ENCODE assay signal across 9 cellular contexts in the genomic region with DNA sequence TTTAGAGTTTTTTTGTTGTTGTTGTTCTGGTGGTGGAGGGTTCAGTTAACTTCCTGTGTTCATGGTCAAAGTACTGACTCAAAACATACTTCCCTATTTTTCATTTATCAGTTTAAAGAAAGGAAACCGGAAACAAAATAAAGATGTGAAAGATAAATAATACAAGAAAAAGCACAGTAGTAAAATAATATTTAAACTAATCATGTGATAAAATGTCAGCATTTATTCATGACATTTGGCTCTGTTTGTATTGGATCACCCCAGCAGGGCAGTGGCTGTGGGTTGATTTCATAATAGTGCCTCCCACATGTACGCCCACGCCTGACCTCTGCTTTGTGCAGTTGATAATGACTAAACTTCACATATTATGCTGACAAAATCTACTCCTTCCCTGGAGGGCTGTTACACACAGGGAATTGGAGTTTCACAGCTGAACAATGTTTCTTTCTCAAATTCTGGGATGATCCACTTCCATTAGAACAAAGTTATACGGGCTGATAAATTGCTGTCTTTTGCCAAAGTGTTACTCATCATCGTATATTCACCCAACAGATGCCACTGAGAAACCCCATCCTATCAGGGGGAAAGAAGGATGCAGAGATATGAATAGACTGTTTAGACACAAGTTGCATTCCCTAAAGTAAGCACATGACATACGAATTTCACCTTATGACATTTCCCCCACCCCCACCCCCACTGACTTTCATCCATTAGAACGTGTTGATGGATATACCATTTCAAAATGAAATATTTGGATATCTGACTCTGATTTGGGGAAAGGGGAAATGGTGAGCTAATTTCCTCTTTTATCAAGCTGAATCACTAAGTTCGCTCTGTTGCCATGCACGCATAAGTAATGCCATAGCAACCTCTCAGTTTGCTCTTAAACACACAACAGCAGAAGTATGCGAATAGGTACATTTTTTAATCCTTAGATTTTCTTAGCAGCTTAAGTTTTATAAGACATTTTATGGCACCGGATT. TPM values are rescaled to one million over a fixed set of nuclear protein-coding genes. Genes with fewer than 3 reads are reported as not detected.
DNase-seq lines count a peak whose midpoint lies in the region; ATAC-seq, FAIRE-seq and TF ChIP-seq lines count a peak whose summit lies in the region.
"Had no signal": no experiment of that assay in that cellular context is flagged by ENCODE, and none has a peak within 500 bp of the region (broad histone marks: within the 10 kb centered on the region; RNA-seq: fewer than 3 reads in every experiment).

No MANE protein-coding gene starts in this region.

- no peak overlapping the region for H3K27ac ChIP-seq in effector memory CD4-positive, alpha-beta T cell (ENCODE audit: insufficient read depth, low read length, poor library complexity, severe bottlenecking)

- FAIRE-seq in islet of Langerhans (lab: Jason Lieb, UNC) = peak; percentile 97
- FAIRE-seq: H1 had no signal

- no peaks in the 10 kb centered on the region for H3K36me3 ChIP-seq in effector memory CD4-positive, alpha-beta T cell (ENCODE audit: control insufficient read depth, insufficient read depth, low read length)

- H3K36me3 Mint-ChIP-seq in type B pancreatic cell = peaks cover 3% of the 10 kb centered on the region
- H3K36me3 Mint-ChIP-seq in activated T-cell treated with anti-CD3 and anti-CD28 coated beads, Interleukin-2, amount 50 U/mL, for 24 hours (ENCODE audit: low read depth) = no peaks in the 10 kb centered on the region

- H3K27me3 ChIP-seq in effector memory CD4-positive, alpha-beta T cell (replicated peaks; ENCODE audit: control insufficient read depth, insufficient read depth, low read length, poor library complexity, severe bottlenecking) = no peaks in the 10 kb centered on the region

- no peak overlapping the region for H3K4me3 ChIP-seq in effector memory CD4-positive, alpha-beta T cell (ENCODE audit: insufficient read depth, low read depth, low read length, poor library complexity, severe bottlenecking)

- DNase-seq in AG20443 (ENCODE audit: low spot score) (peak; percentile 41), UCSD-AML1 (lab: John Stamatoyannopoulos, UW; ENCODE audit: unreplicated experiment) (peak; percentile 21), type B pancreatic cell (ENCODE audit: extremely low spot score, unreplicated experiment) (no peak)
- DNase-seq in activated T-cell treated with anti-CD3 and anti-CD28 coated beads, Interleukin-2, amount 50 U/mL, for 24 hours = no peak
- no peak for DNase-seq in effector memory CD4-positive, alpha-beta T cell

- ATAC-seq in GM19351 (IDR thresholded peaks at IDR 0.05; ENCODE audit: unreplicated experiment) = peak; percentile 91
- peak; percentile 86 for ATAC-seq in HG03432 (IDR thresholded peaks at IDR 0.05; ENCODE audit: unreplicated experiment)

- no peaks in the 10 kb centered on the region for H3K27me3 Mint-ChIP-seq in type B pancreatic cell
- H3K27me3 Mint-ChIP-seq in activated T-cell treated with anti-CD3 and anti-CD28 coated beads, Interleukin-2, amount 50 U/mL, for 24 hours = peaks cover 39% of the 10 kb centered on the region

- no peaks in the 10 kb centered on the region for H3K9me3 ChIP-seq in effector memory CD4-positive, alpha-beta T cell (ENCODE audit: control insufficient read depth, low read length)

- H3K4me3 Mint-ChIP-seq in type B pancreatic cell = peak overlapping the region; percentile 32
- no peak overlapping the region for H3K4me3 Mint-ChIP-seq in activated T-cell treated with anti-CD3 and anti-CD28 coated beads, Interleukin-2, amount 50 U/mL, for 24 hours

- H3K27ac Mint-ChIP-seq in type B pancreatic cell = peak overlapping the region; percentile 41
- no peak overlapping the region for H3K27ac Mint-ChIP-seq in activated T-cell treated with anti-CD3 and anti-CD28 coated beads, Interleukin-2, amount 50 U/mL, for 24 hours

- H3K4me1 ChIP-seq in effector memory CD4-positive, alpha-beta T cell (ENCODE audit: control insufficient read depth, insufficient read depth, low read length, poor library complexity, severe bottlenecking) = no peaks in the 10 kb centered on the region

- H3K9me3 Mint-ChIP-seq in type B pancreatic cell = peaks cover 7% of the 10 kb centered on the region
- no peaks in the 10 kb centered on the region for H3K9me3 Mint-ChIP-seq in activated T-cell treated with anti-CD3 and anti-CD28 coated beads, Interleukin-2, amount 50 U/mL, for 24 hours

- H3K4me1 Mint-ChIP-seq in type B pancreatic cell (ENCODE audit: unreplicated experiment) = peaks cover 9% of the 10 kb centered on the region
- H3K4me1 Mint-ChIP-seq in activated T-cell treated with anti-CD3 and anti-CD28 coated beads, Interleukin-2, amount 50 U/mL, for 24 hours (ENCODE audit: low read depth) = peaks cover 2% of the 10 kb centered on the region

- TF ChIP-seq CTCF in type B pancreatic cell (conservative IDR thresholded peaks at IDR 0.05) = no peak

RNA-seq across cellular contexts. Expression of a gene that starts 48.4 kb away (rescaled TPM):
- total RNA-seq in type B pancreatic cell (ENCODE audit: low replicate concordance) = not detected in 2 replicates
- total RNA-seq: H1 had no signal

Comparison
In these comparisons a context has a peak if more than half of its experiments do, and no peak if none do; other contexts are left out.
1. DNase-seq: peak in AG20443 (single experiment) and UCSD-AML1 (single experiment); none in type B pancreatic cell (single experiment), activated T-cell treated with anti-CD3 and anti-CD28 coated beads, Interleukin-2, amount 50 U/mL, for 24 hours (single experiment) and effector memory CD4-positive, alpha-beta T cell (0 of 3).